Comparison of ENCODE assay signal across 23 cellular contexts in the genomic region with DNA sequence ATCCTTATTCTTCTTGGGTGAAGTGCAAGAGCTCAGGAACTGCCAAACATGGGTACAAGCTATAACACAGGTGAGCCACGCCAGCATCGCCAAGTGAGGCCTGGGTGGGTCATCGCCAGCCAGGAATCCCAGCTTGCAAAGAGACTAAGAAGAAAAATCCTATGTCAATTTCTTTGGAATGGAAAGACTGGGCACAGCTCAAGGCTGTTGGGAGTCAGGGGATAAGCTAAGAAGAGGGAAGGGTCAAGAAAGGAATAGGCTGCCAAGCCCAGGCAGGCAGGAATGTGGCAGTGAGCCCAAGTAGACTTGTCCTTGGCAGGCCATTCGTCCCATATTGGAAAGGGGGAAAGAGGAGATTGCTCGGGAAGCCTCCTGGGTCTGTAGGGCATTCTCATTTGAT.
"Had no signal": no experiment of that assay in that cellular context is flagged by ENCODE, and none has a peak within 500 bp of the region (broad histone marks: within the 10 kb centered on the region; RNA-seq: fewer than 3 reads in every experiment).

No MANE protein-coding gene starts in this region.

- H3K36me3 ChIP-seq: esophagus muscularis mucosa, lower lobe of right lung, uterus had no signal

- H3K4me1 ChIP-seq: esophagus muscularis mucosa, lower lobe of right lung, testis, uterus had no signal

- H3K4me3 Mint-ChIP-seq: activated B cell treated with CpG ODN at 0.5 μM for 24 hours; activated CD4-positive, alpha-beta memory T cell treated with anti-CD3 and anti-CD28 coated beads, Interleukin-2, amount 10 ng/mL, durations not matched to agents 7 days and 5 days; activated naive CD4-positive, alpha-beta T cell treated with anti-CD3 and anti-CD28 coated beads, Interleukin-2, amount 50 U/mL, for 24 hours; brain; effector memory CD8-positive, alpha-beta T cell; nephron progenitor cell; stimulated activated memory B cell treated with anti-CD40 and anti-IgM and Interleukin-4, amounts not matched to agents 10 μg/mL and 1 μg/mL and 100 μg/mL, for 72 hours; T-helper 1 cell treated with Interleukin-12 subunit alpha and Interleukin-12 subunit beta and Interleukin-4 antibody, amounts not matched to agents 30 μg/mL and 1 μg/mL, for 36 hours had no signal

- H3K4me1 Mint-ChIP-seq: activated B cell treated with CpG ODN at 0.5 μM for 24 hours; activated CD4-positive, alpha-beta memory T cell treated with anti-CD3 and anti-CD28 coated beads, Interleukin-2, amount 10 ng/mL, durations not matched to agents 7 days and 5 days; activated naive CD4-positive, alpha-beta T cell treated with anti-CD3 and anti-CD28 coated beads, Interleukin-2, amount 50 U/mL, for 24 hours; stimulated activated memory B cell treated with anti-CD40 and anti-IgM and Interleukin-4, amounts not matched to agents 10 μg/mL and 1 μg/mL and 100 μg/mL, for 72 hours had no signal

- H3K27ac ChIP-seq: esophagus muscularis mucosa, lower lobe of right lung, testis, uterus had no signal

- ATAC-seq: effector memory CD8-positive, alpha-beta T cell; left colon; lower lobe of right lung; sciatic nerve; stimulated activated memory B cell treated with anti-CD40 and anti-IgM and Interleukin-4, amounts not matched to agents 10 μg/mL and 1 μg/mL and 100 μg/mL, for 72 hours had no signal

- H3K4me3 ChIP-seq: esophagus muscularis mucosa, lower lobe of right lung, testis, uterus had no signal

- DNase-seq: activated B cell treated with CpG ODN at 0.5 μM for 24 hours; activated CD4-positive, alpha-beta memory T cell treated with anti-CD3 and anti-CD28 coated beads, Interleukin-2, amount 10 ng/mL, durations not matched to agents 7 days and 5 days; activated CD4-positive, alpha-beta T cell treated with anti-CD3 and anti-CD28 coated beads for 4 hours; activated gamma-delta T cell treated with Interleukin-2 at 50 U/mL for 16 hours; caudate nucleus; effector memory CD8-positive, alpha-beta T cell; islet precursor cell; left colon; lower lobe of right lung; nephron progenitor cell; occipital lobe; small intestine; stimulated activated CD4-positive, alpha-beta T cell treated with anti-CD3 and anti-CD28 coated beads, Interleukin-15, amount 100 ng/mL, for 24 hours; T1000; testis; trophoblast cell; uterus had no signal

- H3K9me3 ChIP-seq: lower lobe of right lung, testis, uterus had no signal

- H3K36me3 Mint-ChIP-seq: activated naive CD4-positive, alpha-beta T cell treated with anti-CD3 and anti-CD28 coated beads, Interleukin-2, amount 50 U/mL, for 24 hours; brain; stimulated activated memory B cell treated with anti-CD40 and anti-IgM and Interleukin-4, amounts not matched to agents 10 μg/mL and 1 μg/mL and 100 μg/mL, for 72 hours had no signal

- H3K27me3 ChIP-seq: esophagus muscularis mucosa, testis, uterus had no signal

- H3K27ac Mint-ChIP-seq: activated B cell treated with CpG ODN at 0.5 μM for 24 hours; activated CD4-positive, alpha-beta memory T cell treated with anti-CD3 and anti-CD28 coated beads, Interleukin-2, amount 10 ng/mL, durations not matched to agents 7 days and 5 days; activated naive CD4-positive, alpha-beta T cell treated with anti-CD3 and anti-CD28 coated beads, Interleukin-2, amount 50 U/mL, for 24 hours; effector memory CD8-positive, alpha-beta T cell; nephron progenitor cell; stimulated activated memory B cell treated with anti-CD40 and anti-IgM and Interleukin-4, amounts not matched to agents 10 μg/mL and 1 μg/mL and 100 μg/mL, for 72 hours; T-helper 1 cell treated with Interleukin-12 subunit alpha and Interleukin-12 subunit beta and Interleukin-4 antibody, amounts not matched to agents 30 μg/mL and 1 μg/mL, for 36 hours had no signal
